In the genomic region with DNA sequence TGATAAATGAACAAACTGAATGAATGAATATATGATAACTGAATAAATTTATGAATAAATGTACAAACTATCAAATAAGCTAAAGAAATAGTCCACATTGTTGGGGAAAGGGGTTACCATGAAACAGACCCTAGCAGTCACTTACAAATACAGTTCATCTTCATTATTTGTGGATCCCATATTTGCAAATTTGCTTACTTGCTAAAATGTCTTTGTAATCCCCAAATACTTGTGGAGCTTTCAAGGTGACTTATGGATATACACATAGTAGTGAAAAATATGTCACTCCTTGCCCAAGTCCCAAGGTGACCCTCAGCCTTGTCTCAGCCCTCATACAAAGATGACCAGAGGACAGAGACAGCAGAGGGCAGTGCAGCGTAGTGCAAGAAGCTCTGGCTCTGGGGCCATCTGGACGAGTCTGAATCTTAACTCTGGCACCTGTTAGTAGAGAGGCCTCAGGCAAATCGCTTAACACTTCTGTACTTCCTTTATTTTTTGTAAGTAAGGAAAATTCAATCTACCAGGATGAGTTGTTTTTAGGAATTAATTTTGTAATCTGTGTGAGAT, we compare ENCODE assay signal across 7 cellular contexts. TPM values are rescaled to one million over a fixed set of nuclear protein-coding genes. Genes with fewer than 3 reads are reported as not detected.
A peak's percentile ranks its signal among the peaks of the same experiment; 100 is the strongest.
DNase-seq lines count a peak whose midpoint lies in the region; ATAC-seq and TF ChIP-seq lines count a peak whose summit lies in the region.

No MANE protein-coding gene starts in this region.

- no peak overlapping the region for H3K4me3 ChIP-seq in cardiac muscle cell

- no peaks in the 10 kb centered on the region for H3K36me3 ChIP-seq in cardiac muscle cell

- DNase-seq in GM04504 (ENCODE audit: low read depth) = peak; percentile 19
- peak; percentile 2 for DNase-seq in NCI-H1105 (lab: John Stamatoyannopoulos, UW)
- DNase-seq in UCSD-AML1 (lab: John Stamatoyannopoulos, UW; ENCODE audit: unreplicated experiment) = peak; percentile 30
- DNase-seq in cardiac muscle cell (ENCODE audit: low read depth in 1 of 2, low spot score in 1 of 2) = peak; percentile 51 to 83
- DNase-seq in retina = peak; percentile 47

- no peaks in the 10 kb centered on the region for H3K27me3 ChIP-seq in cardiac muscle cell

- H3K27ac ChIP-seq in cardiac muscle cell = no peak overlapping the region

- no peaks in the 10 kb centered on the region for H3K4me1 ChIP-seq in cardiac muscle cell (ENCODE audit: low read depth)

- ATAC-seq in GM18502 (IDR thresholded peaks at IDR 0.05; ENCODE audit: poor library complexity, unreplicated experiment) = no peak
- no peak for ATAC-seq in HG03432 (IDR thresholded peaks at IDR 0.05; ENCODE audit: unreplicated experiment)

- peak; percentile 43 for TF ChIP-seq CTCF in cardiac muscle cell (IDR thresholded peaks at IDR 0.05; ENCODE audit: low read depth, low read length)

- no peaks in the 10 kb centered on the region for H3K9me3 ChIP-seq in cardiac muscle cell (ENCODE audit: low read depth)

RNA-seq across cellular contexts. Expression of gene PAIP2B, which starts 3.1 kb away (rescaled TPM):
- 13.0 and 15.1 TPM in 2 replicates for total RNA-seq in cardiac muscle cell
- 8.0 and 9.7 TPM in 2 replicates for polyA plus RNA-seq in cardiac muscle cell

Comparison
In these comparisons a context has a peak if more than half of its experiments do, and no peak if none do; other contexts are left out.
1. DNase-seq: peak in every context shown above with its lines; median percentile 67 in cardiac muscle cell; 47 in retina; 30 in UCSD-AML1; 19 in GM04504; 2 in NCI-H1105.